Comparison of ENCODE assay signal across 20 cellular contexts in the genomic region with DNA sequence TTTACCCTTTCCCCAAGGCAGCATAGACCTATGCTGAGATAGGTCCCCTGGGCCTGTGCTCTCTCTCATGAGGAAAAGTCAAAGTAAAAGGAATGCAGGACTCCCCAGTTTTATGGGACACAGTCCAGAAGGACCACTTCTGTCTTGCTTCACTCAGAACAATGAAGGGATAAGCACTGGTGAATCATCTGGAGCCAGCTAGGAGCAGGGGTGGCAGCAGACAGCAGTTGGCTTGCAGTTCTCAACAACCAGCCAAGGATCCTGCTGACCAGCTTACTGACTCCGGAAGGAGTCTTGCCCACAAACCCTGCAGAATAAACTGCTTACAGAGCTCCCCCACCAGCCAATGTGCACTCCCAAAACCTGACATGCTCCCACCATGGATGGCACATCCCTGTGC.
"Had no signal": no experiment of that assay in that cellular context is flagged by ENCODE, and none has a peak within 500 bp of the region (broad histone marks: within the 10 kb centered on the region; RNA-seq: fewer than 3 reads in every experiment).

No MANE protein-coding gene starts in this region.

- H3K9me3 Mint-ChIP-seq: effector memory CD8-positive, alpha-beta T cell; natural killer cell treated with Interleukin-12 subunit alpha and Interleukin-12 subunit beta and Interleukin-15 and Interleukin-18, amount 100 ng/mL, for 72 hours; stimulated activated naive CD8-positive, alpha-beta T cell treated with anti-CD3 and anti-CD28 coated beads, Interleukin-15, amount 100 ng/mL, for 72 hours had no signal

- H3K4me1 Mint-ChIP-seq: stimulated activated naive CD8-positive, alpha-beta T cell treated with anti-CD3 and anti-CD28 coated beads, Interleukin-15, amount 100 ng/mL, for 72 hours had no signal

- H3K36me3 Mint-ChIP-seq: mesothelial cell of epicardium; naive B cell; natural killer cell treated with Interleukin-12 subunit alpha and Interleukin-12 subunit beta and Interleukin-15 and Interleukin-18, amount 100 ng/mL, for 72 hours had no signal

- H3K4me3 Mint-ChIP-seq: effector memory CD8-positive, alpha-beta T cell; mesothelial cell of epicardium; naive B cell; natural killer cell treated with Interleukin-12 subunit alpha and Interleukin-12 subunit beta and Interleukin-15 and Interleukin-18, amount 100 ng/mL, for 72 hours; neural crest cell; stimulated activated naive CD8-positive, alpha-beta T cell treated with anti-CD3 and anti-CD28 coated beads, Interleukin-15, amount 100 ng/mL, for 72 hours had no signal

- H3K27ac Mint-ChIP-seq: effector memory CD8-positive, alpha-beta T cell; mesothelial cell of epicardium; naive B cell; natural killer cell treated with Interleukin-12 subunit alpha and Interleukin-12 subunit beta and Interleukin-15 and Interleukin-18, amount 100 ng/mL, for 72 hours; progenitor cell of endocrine pancreas had no signal

- H3K27me3 Mint-ChIP-seq: progenitor cell of endocrine pancreas; stimulated activated naive CD8-positive, alpha-beta T cell treated with anti-CD3 and anti-CD28 coated beads, Interleukin-15, amount 100 ng/mL, for 72 hours had no signal

- DNase-seq: effector memory CD8-positive, alpha-beta T cell; foreskin fibroblast; gastrocnemius medialis; head of caudate nucleus; kidney; mesenchymal stem cell; mucosa of descending colon; naive B cell; stimulated activated CD4-positive, alpha-beta T cell treated with anti-CD3 and anti-CD28 coated beads, Interleukin-12 subunit alpha, Interleukin-12 subunit beta, amount 100 ng/mL, for 4 hours; stimulated activated CD4-positive, alpha-beta T cell treated with anti-CD3 and anti-CD28 coated beads, Interleukin-1b, Interleukin-23, amount 100 ng/mL, for 48 hours; stimulated activated CD4-positive, alpha-beta T cell treated with anti-CD3 and anti-CD28 coated beads, Interleukin-4, amount 100 ng/mL, for 1 hour; stimulated activated CD8-positive, alpha-beta memory T cell treated with anti-CD3 and anti-CD28 coated beads, Interleukin-4, amount 100 ng/mL, for 48 hours; stimulated activated naive CD4-positive, alpha-beta T cell; stimulated activated naive CD8-positive, alpha-beta T cell treated with anti-CD3 and anti-CD28 coated beads, Interleukin-15, amount 100 ng/mL, for 72 hours; transverse colon; upper lobe of right lung had no signal
